In genomic region chr15:90217671-90218394, GRCh38 we compare ENCODE assay signal across 18 cellular contexts. TPM values are rescaled to one million over a fixed set of nuclear protein-coding genes. Genes with fewer than 3 reads are reported as not detected.
"Had no signal": no experiment of that assay in that cellular context is flagged by ENCODE, and none has a peak within 500 bp of the region (broad histone marks: within the 10 kb centered on the region; RNA-seq: fewer than 3 reads in every experiment).

No MANE protein-coding gene starts in this region.

- H3K27me3 Mint-ChIP-seq: activated CD4-positive, alpha-beta T cell treated with anti-CD3 and anti-CD28 coated beads, Interleukin-2, amount 10 ng/mL, durations not matched to agents 7 days and 5 days; activated naive CD4-positive, alpha-beta T cell treated with anti-CD3 and anti-CD28 coated beads, Interleukin-2, amount 50 U/mL, for 24 hours; natural killer cell treated with Interleukin-12 subunit alpha and Interleukin-12 subunit beta and Interleukin-15 and Interleukin-18, amount 100 ng/mL, for 72 hours had no signal

- H3K9me3 ChIP-seq: ascending aorta, esophagus muscularis mucosa, sigmoid colon, tibial artery had no signal

- H3K4me3 ChIP-seq: ascending aorta, esophagus muscularis mucosa, sigmoid colon, tibial artery had no signal

- FAIRE-seq: endometrium had no signal

- H3K36me3 Mint-ChIP-seq: activated naive CD4-positive, alpha-beta T cell treated with anti-CD3 and anti-CD28 coated beads, Interleukin-2, amount 50 U/mL, for 24 hours; natural killer cell treated with Interleukin-12 subunit alpha and Interleukin-12 subunit beta and Interleukin-15 and Interleukin-18, amount 100 ng/mL, for 72 hours had no signal

- H3K27ac ChIP-seq: ascending aorta, tibial artery had no signal

- H3K36me3 ChIP-seq: ascending aorta had no signal

- H3K27me3 ChIP-seq: ascending aorta, esophagus muscularis mucosa, sigmoid colon, tibial artery had no signal

- H3K9me3 Mint-ChIP-seq: activated CD4-positive, alpha-beta T cell treated with anti-CD3 and anti-CD28 coated beads, Interleukin-2, amount 10 ng/mL, durations not matched to agents 7 days and 5 days; activated naive CD4-positive, alpha-beta T cell treated with anti-CD3 and anti-CD28 coated beads, Interleukin-2, amount 50 U/mL, for 24 hours; natural killer cell treated with Interleukin-12 subunit alpha and Interleukin-12 subunit beta and Interleukin-15 and Interleukin-18, amount 100 ng/mL, for 72 hours had no signal

- ATAC-seq: natural killer cell treated with Interleukin-12 subunit alpha and Interleukin-12 subunit beta and Interleukin-15 and Interleukin-18, amount 100 ng/mL, for 72 hours had no signal

- H3K4me3 Mint-ChIP-seq: activated CD4-positive, alpha-beta T cell treated with anti-CD3 and anti-CD28 coated beads, Interleukin-2, amount 10 ng/mL, durations not matched to agents 7 days and 5 days; activated naive CD4-positive, alpha-beta T cell treated with anti-CD3 and anti-CD28 coated beads, Interleukin-2, amount 50 U/mL, for 24 hours; natural killer cell treated with Interleukin-12 subunit alpha and Interleukin-12 subunit beta and Interleukin-15 and Interleukin-18, amount 100 ng/mL, for 72 hours had no signal

- H3K27ac Mint-ChIP-seq: natural killer cell treated with Interleukin-12 subunit alpha and Interleukin-12 subunit beta and Interleukin-15 and Interleukin-18, amount 100 ng/mL, for 72 hours had no signal

- DNase-seq: activated CD4-positive, alpha-beta T cell treated with anti-CD3 and anti-CD28 coated beads, Interleukin-2, amount 10 ng/mL, durations not matched to agents 7 days and 5 days; activated CD4-positive, CD25-positive, alpha-beta regulatory T cell; activated CD8-positive, alpha-beta memory T cell treated with anti-CD3 and anti-CD28 coated beads, Interleukin-2, amount 50 U/mL, for 4 hours; activated gamma-delta T cell; activated T-cell treated with anti-CD3 and anti-CD28 coated beads, Interleukin-2, amount 50 U/mL, for 48 hours; cerebellar nuclear complex; cortex of kidney; nucleus accumbens; sigmoid colon; stimulated activated CD4-positive, alpha-beta T cell treated with anti-CD3 and anti-CD28 coated beads, Interleukin-4, amount 100 ng/mL, for 24 hours; stimulated activated naive CD4-positive, alpha-beta T cell; tibial artery had no signal

RNA-seq across cellular contexts. Expression of gene TTLL13, which starts 31.5 kb away (rescaled TPM):
- total RNA-seq: ascending aorta, sigmoid colon, urinary bladder had no signal
